18 cellular contexts compared by ENCODE assay signal in the genomic region with DNA sequence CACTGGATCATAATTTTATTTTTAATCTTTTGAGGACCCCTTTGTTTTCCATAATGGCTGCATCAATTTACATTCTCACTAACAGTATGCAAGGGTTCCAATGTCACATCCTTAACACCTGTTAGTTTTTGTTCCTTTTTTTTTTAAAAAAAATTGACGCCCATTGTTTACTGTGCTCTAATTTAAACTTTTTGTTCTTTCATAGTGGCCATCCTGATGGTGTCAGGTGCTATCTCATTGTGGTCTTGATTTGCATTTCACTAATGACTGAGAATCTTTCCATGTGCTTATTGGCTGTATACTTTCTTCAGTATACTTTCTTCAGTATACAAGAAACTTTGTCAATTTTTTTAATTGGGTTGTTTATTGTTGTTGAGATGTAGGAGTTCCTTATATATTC.
DNase-seq lines count a peak whose midpoint lies in the region; ATAC-seq, FAIRE-seq and TF ChIP-seq lines count a peak whose summit lies in the region.
"Had no signal": no experiment of that assay in that cellular context is flagged by ENCODE, and none has a peak within 500 bp of the region (broad histone marks: within the 10 kb centered on the region; RNA-seq: fewer than 3 reads in every experiment).

No MANE protein-coding gene starts in this region.

- no peaks in the 10 kb centered on the region for H3K9me3 Mint-ChIP-seq in nephron progenitor cell
- no peaks in the 10 kb centered on the region for H3K9me3 Mint-ChIP-seq in stimulated activated effector memory CD8-positive, alpha-beta T cell treated with anti-CD3 and anti-CD28 coated beads, Interleukin-12 subunit alpha, Interleukin-12 subunit beta, amount 100 ng/mL, for 72 hours

- peaks cover 27% of the 10 kb centered on the region for H3K36me3 Mint-ChIP-seq in nephron progenitor cell (ENCODE audit: low read depth)
- H3K36me3 Mint-ChIP-seq in stimulated activated effector memory CD8-positive, alpha-beta T cell treated with anti-CD3 and anti-CD28 coated beads, Interleukin-12 subunit alpha, Interleukin-12 subunit beta, amount 100 ng/mL, for 72 hours, result peaks cover 24% of the 10 kb centered on the region

- no peak for TF ChIP-seq CTCF in nephron progenitor cell (IDR thresholded peaks at IDR 0.05)

- peak; percentile 68 for FAIRE-seq in GM18507 (lab: Jason Lieb, UNC)
- FAIRE-seq: H54, pancreas had no signal

- H3K4me1 Mint-ChIP-seq in nephron progenitor cell, result no peaks in the 10 kb centered on the region
- H3K4me1 Mint-ChIP-seq in stimulated activated effector memory CD8-positive, alpha-beta T cell treated with anti-CD3 and anti-CD28 coated beads, Interleukin-12 subunit alpha, Interleukin-12 subunit beta, amount 100 ng/mL, for 72 hours, result no peaks in the 10 kb centered on the region

- DNase-seq in GM18507 (ENCODE audit: extremely low spot score, insufficient read length, low read depth), result no peak
- DNase-seq in RPMI8226, result peak; percentile 12
- no peak for DNase-seq in COLO668 (lab: John Stamatoyannopoulos, UW; ENCODE audit: unreplicated experiment)
- DNase-seq in nephron progenitor cell, result no peak
- DNase-seq in NCI-H1105 (lab: John Stamatoyannopoulos, UW), result no peak
- DNase-seq in stimulated activated effector memory CD8-positive, alpha-beta T cell treated with anti-CD3 and anti-CD28 coated beads, Interleukin-12 subunit alpha, Interleukin-12 subunit beta, amount 100 ng/mL, for 72 hours (ENCODE audit: low spot score in 2 of 2), result no peak
- DNase-seq: activated CD8-positive, alpha-beta memory T cell treated with anti-CD3 and anti-CD28 coated beads for 24 hours; activated effector memory CD4-positive, alpha-beta T cell treated with Interleukin-2 at 50 U/mL for 16 hours; Caco-2; GDM1; NCI-H2029 treated with DMSO at 0.1 percent for 48 hours; NCI-H526; pancreas; stimulated activated naive CD8-positive, alpha-beta T cell treated with anti-CD3 and anti-CD28 coated beads, Interleukin-15, Interleukin-2, amounts not matched to agents 100 U/mL and 50 U/mL, for 24 hours had no signal

- peak; percentile 55 for ATAC-seq in GM21360 (IDR thresholded peaks at IDR 0.05; ENCODE audit: unreplicated experiment)
- ATAC-seq in HG02870 (IDR thresholded peaks at IDR 0.05; ENCODE audit: unreplicated experiment), result peak; percentile 68
- ATAC-seq in stimulated activated effector memory CD8-positive, alpha-beta T cell treated with anti-CD3 and anti-CD28 coated beads, Interleukin-12 subunit alpha, Interleukin-12 subunit beta, amount 100 ng/mL, for 72 hours, result no peak
- ATAC-seq: Panc1; pancreas; stimulated activated naive CD8-positive, alpha-beta T cell treated with anti-CD3 and anti-CD28 coated beads, Interleukin-15, Interleukin-2, amounts not matched to agents 100 U/mL and 50 U/mL, for 24 hours had no signal

- H3K27me3 Mint-ChIP-seq in nephron progenitor cell (ENCODE audit: low read depth, poor library complexity), result no peaks in the 10 kb centered on the region

- no peak overlapping the region for H3K27ac Mint-ChIP-seq in nephron progenitor cell
- H3K27ac Mint-ChIP-seq in stimulated activated effector memory CD8-positive, alpha-beta T cell treated with anti-CD3 and anti-CD28 coated beads, Interleukin-12 subunit alpha, Interleukin-12 subunit beta, amount 100 ng/mL, for 72 hours, result no peak overlapping the region

- H3K4me3 Mint-ChIP-seq in nephron progenitor cell, result no peak overlapping the region
- no peak overlapping the region for H3K4me3 Mint-ChIP-seq in stimulated activated effector memory CD8-positive, alpha-beta T cell treated with anti-CD3 and anti-CD28 coated beads, Interleukin-12 subunit alpha, Interleukin-12 subunit beta, amount 100 ng/mL, for 72 hours
